ENCODE assay signal across 8 cellular contexts in the genomic region with DNA sequence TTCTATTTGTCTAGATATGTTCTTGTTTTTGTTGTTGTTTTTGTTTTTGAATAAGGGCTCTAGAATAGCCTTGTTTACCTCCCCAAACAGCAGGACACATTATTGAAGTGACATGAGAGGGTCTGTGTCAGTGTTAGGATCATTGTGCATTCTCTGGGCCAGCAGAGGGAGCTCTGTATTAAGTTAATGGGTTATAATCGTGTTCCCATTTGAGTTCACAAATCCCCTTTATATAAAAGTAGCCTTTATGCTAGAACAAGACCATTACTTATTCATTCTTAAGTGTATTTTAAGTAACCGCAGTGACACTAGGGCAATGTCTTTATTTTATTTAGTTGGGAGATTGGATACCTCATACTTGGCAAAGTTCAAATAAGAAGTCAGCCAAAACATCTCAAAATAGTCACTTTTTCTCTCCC. TPM values are rescaled to one million over a fixed set of nuclear protein-coding genes. Genes with fewer than 3 reads are reported as not detected.
DNase-seq lines count a peak whose midpoint lies in the region; ATAC-seq and TF ChIP-seq lines count a peak whose summit lies in the region.

No MANE protein-coding gene starts in this region.

- POLR2A ChIA-PET in CD4-positive, alpha-beta T cell (lab: Charles Lee), result interaction anchor here (0.6 to 1.0 kb wide), 4 partner anchors 12 to 40 kb away, joined by 3 read pairs; no protein-coding TSS in a partner anchor

- no peaks in the 10 kb centered on the region for H3K27me3 ChIP-seq in CD4-positive, alpha-beta T cell (ENCODE audit: control insufficient read depth, insufficient read depth, low read length)

- intact Hi-C loops in CD4-positive, alpha-beta T cell (cut with DNase I, micrococcal nuclease), result loop anchor here (2.0 to 5.0 kb wide), 5 partner anchors 42 to 281 kb away; no protein-coding TSS in a partner anchor

- peak; percentile 75 for ATAC-seq in CD4-positive, alpha-beta T cell (ENCODE audit: poor library complexity)
- ATAC-seq in HG03520 (IDR thresholded peaks at IDR 0.05; ENCODE audit: unreplicated experiment), result no peak

- no peak overlapping the region for H3K27ac ChIP-seq in CD4-positive, alpha-beta T cell (ENCODE audit: low read depth, low read length)

- peak; percentile 81 for TF ChIP-seq CTCF in CD4-positive, alpha-beta T cell (IDR thresholded peaks at IDR 0.05)
- TF ChIP-seq CTCF in foreskin fibroblast (IDR thresholded peaks at IDR 0.05; ENCODE audit: low read depth, low read length), result peak; percentile 75
- peak; percentile 86 for TF ChIP-seq CTCF in osteocyte (IDR thresholded peaks at IDR 0.05)

- no peaks in the 10 kb centered on the region for H3K9me3 ChIP-seq in CD4-positive, alpha-beta T cell (ENCODE audit: control insufficient read depth, low read length)

- peak overlapping the region; percentile 0 for H3K4me3 Mint-ChIP-seq in CD4-positive, alpha-beta T cell
- H3K4me3 Mint-ChIP-seq in osteocyte (ENCODE audit: unreplicated experiment), result no peak overlapping the region

- H3K36me3 Mint-ChIP-seq in CD4-positive, alpha-beta T cell (ENCODE audit: low read depth), result peaks cover 86% of the 10 kb centered on the region
- peaks cover 13% of the 10 kb centered on the region for H3K36me3 Mint-ChIP-seq in osteocyte (ENCODE audit: unreplicated experiment)

- H3K9me3 Mint-ChIP-seq in CD4-positive, alpha-beta T cell, result no peaks in the 10 kb centered on the region
- no peaks in the 10 kb centered on the region for H3K9me3 Mint-ChIP-seq in osteocyte (ENCODE audit: unreplicated experiment)

- peak overlapping the region; percentile 16 for H3K27ac Mint-ChIP-seq in CD4-positive, alpha-beta T cell
- H3K27ac Mint-ChIP-seq in osteocyte (ENCODE audit: unreplicated experiment), result no peak overlapping the region

- CTCF ChIA-PET in CD4-positive, alpha-beta T cell (lab: Charles Lee), result interaction anchor here (0.9 to 4.7 kb wide), 15 partner anchors 8 to 126 kb away, joined by 3 to 30 read pairs (median 4); a partner anchor contains a TSS

- H3K27me3 Mint-ChIP-seq in CD4-positive, alpha-beta T cell, result no peaks in the 10 kb centered on the region
- H3K27me3 Mint-ChIP-seq in osteocyte (ENCODE audit: unreplicated experiment), result no peaks in the 10 kb centered on the region

- DNase-seq in CD4-positive, alpha-beta T cell, result peak in 9 of 10 experiments; percentile 18 to 52 (median 36)
- DNase-seq in HK-2 (ENCODE audit: unreplicated experiment), result peak; percentile 32
- peak; percentile 58 for DNase-seq in NOMO-1 treated with DMSO at 0.1 percent for 48 hours (lab: John Stamatoyannopoulos, UW; ENCODE audit: unreplicated experiment)
- DNase-seq in activated gamma-delta T cell treated with anti-CD3 and anti-CD28 coated beads, Interleukin-2, amount 50 U/mL, for 16 hours (ENCODE audit: low read depth), result peak; percentile 17
- peak; percentile 56 to 82 for DNase-seq in foreskin fibroblast
- no peak for DNase-seq in osteocyte (ENCODE audit: extremely low spot score, unreplicated experiment)
- no peak for DNase-seq in NCI-H1048 (lab: John Stamatoyannopoulos, UW)

- peaks cover 70% of the 10 kb centered on the region for H3K4me1 Mint-ChIP-seq in CD4-positive, alpha-beta T cell (ENCODE audit: low read depth)
- peaks cover 38% of the 10 kb centered on the region for H3K4me1 Mint-ChIP-seq in osteocyte (ENCODE audit: unreplicated experiment)

- no peak overlapping the region for H3K4me3 ChIP-seq in foreskin fibroblast (ENCODE audit: low read depth in 1 of 2, low read length in 2 of 2)

RNA-seq across cellular contexts. Expression of a gene that starts 44.8 kb away (rescaled TPM):
- 100 to 1,000 TPM; 265 to 277 TPM for total RNA-seq in CD4-positive, alpha-beta T cell
- total RNA-seq in osteocyte, result 25.3 and 29.7 TPM in 2 replicates

RNA-seq across cellular contexts. Expression of a gene that starts 50.9 kb away (rescaled TPM):
- total RNA-seq in CD4-positive, alpha-beta T cell, result 1 to 10 TPM; 5.6 to 5.9 TPM
- total RNA-seq in osteocyte, result 23.7 and 24.0 TPM in 2 replicates

Comparison
In these comparisons a context has a peak if more than half of its experiments do, and no peak if none do; other contexts are left out.
1. DNase-seq: peak in CD4-positive, alpha-beta T cell (9 of 10), HK-2 (single experiment), NOMO-1 treated with DMSO at 0.1 percent for 48 hours (single experiment), activated gamma-delta T cell treated with anti-CD3 and anti-CD28 coated beads, Interleukin-2, amount 50 U/mL, for 16 hours (single experiment) and foreskin fibroblast (2 of 2); none in osteocyte (single experiment) and NCI-H1048 (single experiment).
2. Peak in every context shown above with its lines, with median percentiles within 50 percentile points of each other: CTCF ChIP-seq.